Comparison of ENCODE assay signal across 15 cellular contexts in genomic region chr22:24200616-24201212, GRCh38. TPM values are rescaled to one million over a fixed set of nuclear protein-coding genes. Genes with fewer than 3 reads are reported as not detected.
DNase-seq lines count a peak whose midpoint lies in the region; ATAC-seq and TF ChIP-seq lines count a peak whose summit lies in the region.
"Had no signal": no experiment of that assay in that cellular context is flagged by ENCODE, and none has a peak within 500 bp of the region (broad histone marks: within the 10 kb centered on the region; RNA-seq: fewer than 3 reads in every experiment).

No MANE protein-coding gene starts in this region.

- H3K36me3 ChIP-seq in osteoblast (ENCODE audit: insufficient read depth, low read length), result no peaks in the 10 kb centered on the region
- H3K36me3 ChIP-seq: adrenal gland had no signal

- no peak overlapping the region for H2AFZ ChIP-seq in osteoblast (ENCODE audit: low read length)

- no peak for TF ChIP-seq CTCF in RWPE1 (conservative IDR thresholded peaks at IDR 0.05; ENCODE audit: low read depth)
- no peak for TF ChIP-seq CTCF in osteoblast (IDR thresholded peaks at IDR 0.05; ENCODE audit: extremely low read depth, low read depth, low read length)

- POLR2A ChIA-PET in RWPE1 (lab: Yijun Ruan, JAX; ENCODE audit: low non-redundant PET), result interaction anchor here (0.5 kb wide), 1 partner anchor 323 kb away, joined by 7 read pairs; no protein-coding TSS in a partner anchor

- no peaks in the 10 kb centered on the region for H3K79me2 ChIP-seq in osteoblast (ENCODE audit: insufficient read depth, low read length)

- H3K4me1 ChIP-seq in osteoblast (ENCODE audit: insufficient read depth, low read length), result peaks cover 24% of the 10 kb centered on the region

- no peak overlapping the region for H3K4me2 ChIP-seq in osteoblast (ENCODE audit: insufficient read depth, low read length)

- CTCF ChIA-PET in RWPE1 (lab: Yijun Ruan, JAX), result interaction anchor here (0.7 kb wide), 1 partner anchor 9 kb away, joined by 3 read pairs; no protein-coding TSS in a partner anchor

- peak overlapping the region; percentile 69 for H3K27ac ChIP-seq in RWPE1
- peak overlapping the region; percentile 61 for H3K27ac ChIP-seq in osteoblast (ENCODE audit: low read depth, low read length)

- ATAC-seq in esophagus mucosa (peak; percentile 31), GM18861 (IDR thresholded peaks at IDR 0.05; ENCODE audit: unreplicated experiment) (no peak)

- H4K20me1 ChIP-seq in osteoblast (ENCODE audit: insufficient read depth, low read length), result no peaks in the 10 kb centered on the region

- DNase-seq in EH (ENCODE audit: low read depth) (peak; percentile 84), RWPE1 (ENCODE audit: low spot score) (peak; percentile 50), osteoblast (ENCODE audit: insufficient read length, low spot score, missing footprints) (peak; percentile 36), amygdala (lab: John Stamatoyannopoulos, UW) (no peak), DMS79 (lab: John Stamatoyannopoulos, UW) (no peak), AML-193 (lab: John Stamatoyannopoulos, UW) (no peak)
- DNase-seq: adrenal gland; endodermal cell; hypothalamus; NCI-H1092 treated with DMSO at 0.1 percent for 48 hours; NCI-H510A; Right ventricle myocardium superior; stimulated activated naive CD4-positive, alpha-beta T cell treated with Interleukin-2 at 50 U/mL for 16 hours had no signal

- H3K4me3 ChIP-seq in osteoblast (ENCODE audit: insufficient read depth, low read length), result no peak overlapping the region
- H3K4me3 ChIP-seq: adrenal gland had no signal

- no peaks in the 10 kb centered on the region for H3K9me3 ChIP-seq in osteoblast (ENCODE audit: low read depth, low read length)
- H3K9me3 ChIP-seq: adrenal gland had no signal

- H3K27me3 ChIP-seq in osteoblast (ENCODE audit: insufficient read depth, low read length), result no peaks in the 10 kb centered on the region
- H3K27me3 ChIP-seq: adrenal gland had no signal

RNA-seq across cellular contexts. Expression of gene SUSD2, which starts 19.4 kb away (rescaled TPM):
- total RNA-seq in esophagus mucosa (1.4 TPM), osteoblast (0.72 and 2.4 TPM in 2 replicates)

RNA-seq across cellular contexts. Expression of gene GGT5, which starts 44.2 kb away (rescaled TPM):
- total RNA-seq in esophagus mucosa (5.0 TPM), osteoblast (7.2 and 16.2 TPM in 2 replicates)

Comparison
In these comparisons a context has a peak if more than half of its experiments do, and no peak if none do; other contexts are left out.
1. DNase-seq: peak in EH (single experiment), RWPE1 (single experiment) and osteoblast (single experiment); none in amygdala (0 of 56), DMS79 (single experiment) and AML-193 (0 of 2).